In the genomic region with DNA sequence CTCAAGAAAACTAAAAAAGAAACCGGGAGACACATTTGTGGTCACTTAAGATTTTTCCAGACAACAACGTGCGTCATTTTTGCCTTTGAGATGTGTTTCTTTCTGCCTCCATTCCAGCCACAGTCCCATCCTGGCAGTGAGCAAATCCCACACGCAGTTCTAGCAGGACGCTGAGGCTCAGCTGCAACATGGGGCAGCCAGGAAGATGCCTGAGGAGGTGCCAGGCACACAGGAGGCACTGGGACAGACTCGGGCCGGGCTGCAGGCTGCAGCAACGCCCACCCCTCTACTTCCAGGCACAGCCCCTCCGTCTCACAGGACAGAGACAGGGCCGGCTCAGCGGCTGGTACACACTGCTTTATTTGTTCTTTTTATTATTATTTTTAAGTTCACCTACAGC, we compare ENCODE assay signal across 22 cellular contexts. TPM values are rescaled to one million over a fixed set of nuclear protein-coding genes. Genes with fewer than 3 reads are reported as not detected.
A peak's percentile ranks its signal among the peaks of the same experiment; 100 is the strongest.
DNase-seq lines count a peak whose midpoint lies in the region; ATAC-seq, FAIRE-seq and TF ChIP-seq lines count a peak whose summit lies in the region.
"Had no signal": no experiment of that assay in that cellular context is flagged by ENCODE, and none has a peak within 500 bp of the region (broad histone marks: within the 10 kb centered on the region; RNA-seq: fewer than 3 reads in every experiment).

No MANE protein-coding gene starts in this region.

- H2BK15ac ChIP-seq in H9 (ENCODE audit: low read depth, low read length) = no peak overlapping the region

- no peak overlapping the region for H3K4me2 ChIP-seq in H9 (ENCODE audit: insufficient read depth, insufficient read length, low read length)
- no peak overlapping the region for H3K4me2 ChIP-seq in GM12878 (ENCODE audit: control insufficient read depth, insufficient read depth)
- H3K4me2 ChIP-seq in MM.1S (ENCODE audit: low read depth, low read length) = no peak overlapping the region
- H3K4me2 ChIP-seq: KMS-11 had no signal

- H2AK5ac ChIP-seq in H9 (ENCODE audit: insufficient read length, low read length) = no peak overlapping the region

- H3K27ac ChIP-seq in H9 (ENCODE audit: insufficient read length, low read depth, low read length) = no peak overlapping the region
- H3K27ac ChIP-seq in GM12878 (ENCODE audit: control insufficient read depth, insufficient read depth) = no peak overlapping the region
- H3K27ac ChIP-seq in lower lobe of right lung = no peak overlapping the region
- H3K27ac ChIP-seq in aorta (ENCODE audit: low read depth in 1 of 2, low read length in 2 of 2) = no peak overlapping the region
- no peak overlapping the region for H3K27ac ChIP-seq in MM.1S (ENCODE audit: low read length)
- H3K27ac ChIP-seq in CD8-positive, alpha-beta T cell (ENCODE audit: low read depth, low read length) = no peak overlapping the region
- H3K27ac ChIP-seq: KMS-11 had no signal

- no peak overlapping the region for H4K5ac ChIP-seq in H9 (ENCODE audit: insufficient read length, low read depth, low read length)

- no CpG with 5 or more reads among the region's 11 CpGs for WGBS in H9 (ENCODE audit: extremely low coverage, insufficient read length, low lambda C conversion rate)
- 86% methylated on average over 11 of the region's 11 CpGs for WGBS in GM12878 (ENCODE audit: insufficient coverage, insufficient replicate concordance, low lambda C conversion rate, missing lambda C conversion rate)
- WGBS in aorta, 2 donors = 84 to 85% methylated on average over 11 of the region's 11 CpGs

- peak overlapping the region in 1 of 2 experiments; percentile 61; a peak in 3 of 5 replicates for H3K4me3 Mint-ChIP-seq in H9
- H3K4me3 Mint-ChIP-seq in CD8-positive, alpha-beta T cell = no peak overlapping the region
- H3K4me3 Mint-ChIP-seq: activated CD8-positive, alpha-beta T cell treated with anti-CD3 and anti-CD28 coated beads, Interleukin-2, amount 10 ng/mL, durations not matched to agents 7 days and 5 days; natural killer cell treated with Interleukin-12 subunit alpha and Interleukin-12 subunit beta and Interleukin-15 and Interleukin-18, amount 100 ng/mL, for 72 hours; stimulated activated naive CD8-positive, alpha-beta T cell treated with anti-CD3 and anti-CD28 coated beads, Interleukin-15, Interleukin-2, amounts not matched to agents 100 ng/mL and 50 ng/mL, for 24 hours had no signal

- H3K36me3 ChIP-seq in GM12878 (ENCODE audit: control insufficient read depth in 2 of 2, insufficient read depth in 2 of 2, low read length in 1 of 2) (no peaks in the 10 kb centered on the region), lower lobe of right lung (peaks cover 44% of the 10 kb centered on the region), aorta (ENCODE audit: control insufficient read depth in 1 of 2, insufficient read depth in 2 of 2, low read length in 1 of 2) (peaks cover 0 to 4% of the 10 kb centered on the region in 2 donors), MM.1S (replicated peaks; ENCODE audit: insufficient read depth, low read length) (peaks cover 7% of the 10 kb centered on the region; the same call in 1 of the 2 replicates)
- no peaks in the 10 kb centered on the region for H3K36me3 ChIP-seq in CD8-positive, alpha-beta T cell (ENCODE audit: insufficient read depth, low read length)
- H3K36me3 ChIP-seq: prostate gland had no signal

- no peak overlapping the region for H3K4ac ChIP-seq in H9 (ENCODE audit: low read depth, low read length)

- H2BK20ac ChIP-seq in H9 (ENCODE audit: low read depth, low read length, poor library complexity, severe bottlenecking) = no peak overlapping the region

- H3T11ph ChIP-seq in H9 (ENCODE audit: low read length) = no peak overlapping the region

- DNase-seq in H9 (no peak), GM12878 (ENCODE audit: low read depth, low spot score) (no peak), lower lobe of right lung (peak; percentile 23), aorta (peak; percentile 43 to 56), MM.1S (no peak), NCI-H1092 treated with DMSO at 0.1 percent for 48 hours (lab: John Stamatoyannopoulos, UW) (no peak)
- DNase-seq in CD8-positive, alpha-beta T cell = no peak
- DNase-seq: activated CD4-positive, CD25-positive, alpha-beta regulatory T cell; activated CD8-positive, alpha-beta T cell treated with anti-CD3 and anti-CD28 coated beads, Interleukin-2, amount 10 ng/mL, durations not matched to agents 7 days and 5 days; activated naive CD4-positive, alpha-beta T cell treated with Interleukin-2 at 50 U/mL for 16 hours; activated T-cell treated with anti-CD3 and anti-CD28 coated beads, Interleukin-2, amount 50 U/mL, for 24 hours; amygdala; COR-L47; NCI-H2029; NCI-H345; PC-3 had no signal

- no peaks in the 10 kb centered on the region; a peak in 1 of 5 replicates for H3K9me3 Mint-ChIP-seq in H9
- no peaks in the 10 kb centered on the region for H3K9me3 Mint-ChIP-seq in CD8-positive, alpha-beta T cell
- H3K9me3 Mint-ChIP-seq: activated T-cell treated with anti-CD3 and anti-CD28 coated beads, Interleukin-2, amount 50 U/mL, for 24 hours; natural killer cell treated with Interleukin-12 subunit alpha and Interleukin-12 subunit beta and Interleukin-15 and Interleukin-18, amount 100 ng/mL, for 72 hours; stimulated activated naive CD8-positive, alpha-beta T cell treated with anti-CD3 and anti-CD28 coated beads, Interleukin-15, Interleukin-2, amounts not matched to agents 100 ng/mL and 50 ng/mL, for 24 hours had no signal

- H2AFZ ChIP-seq in H9 (ENCODE audit: low read length) = no peak overlapping the region
- no peak overlapping the region for H2AFZ ChIP-seq in GM12878 (ENCODE audit: control insufficient read depth, low read depth, low read length)
- H2AFZ ChIP-seq in MM.1S (ENCODE audit: low read length) = no peak overlapping the region

- ATAC-seq in GM12878 (no peak), lower lobe of right lung (no peak), aorta (ENCODE audit: low FRiP score) (no peak)
- no peak for ATAC-seq in CD8-positive, alpha-beta T cell
- ATAC-seq: activated CD8-positive, alpha-beta T cell treated with anti-CD3 and anti-CD28 coated beads, Interleukin-2, amount 10 ng/mL, durations not matched to agents 7 days and 5 days; natural killer cell treated with Interleukin-12 subunit alpha and Interleukin-12 subunit beta and Interleukin-15 and Interleukin-18, amount 100 ng/mL, for 72 hours; PC-3 had no signal

- no peak overlapping the region for H3K56ac ChIP-seq in H9 (ENCODE audit: insufficient read length, low read depth, low read length)

- peaks cover 3% of the 10 kb centered on the region for H3K27me3 Mint-ChIP-seq in H9 (ENCODE audit: low read depth)
- H3K27me3 Mint-ChIP-seq in CD8-positive, alpha-beta T cell (ENCODE audit: low read depth) = no peaks in the 10 kb centered on the region
- H3K27me3 Mint-ChIP-seq: natural killer cell treated with Interleukin-12 subunit alpha and Interleukin-12 subunit beta and Interleukin-15 and Interleukin-18, amount 100 ng/mL, for 72 hours had no signal

- H3K9me2 ChIP-seq in MM.1S (replicated peaks; ENCODE audit: insufficient read depth, low read length) = no peaks in the 10 kb centered on the region

- no peak overlapping the region for H3K18ac ChIP-seq in H9 (ENCODE audit: insufficient read length, low read depth, low read length)

- H3K79me1 ChIP-seq in H9 (ENCODE audit: insufficient read depth, low read depth, low read length, poor library complexity, severe bottlenecking) = no peaks in the 10 kb centered on the region

- no peak overlapping the region for H3K27ac Mint-ChIP-seq in H9
- H3K27ac Mint-ChIP-seq in CD8-positive, alpha-beta T cell = no peak overlapping the region
- H3K27ac Mint-ChIP-seq: activated CD8-positive, alpha-beta T cell treated with anti-CD3 and anti-CD28 coated beads, Interleukin-2, amount 10 ng/mL, durations not matched to agents 7 days and 5 days; activated T-cell treated with anti-CD3 and anti-CD28 coated beads, Interleukin-2, amount 50 U/mL, for 24 hours; natural killer cell treated with Interleukin-12 subunit alpha and Interleukin-12 subunit beta and Interleukin-15 and Interleukin-18, amount 100 ng/mL, for 72 hours; stimulated activated naive CD8-positive, alpha-beta T cell treated with anti-CD3 and anti-CD28 coated beads, Interleukin-15, Interleukin-2, amounts not matched to agents 100 ng/mL and 50 ng/mL, for 24 hours had no signal

- H3K9ac ChIP-seq in H9 (ENCODE audit: extremely low read depth, insufficient read length, low read length) (no peak overlapping the region), GM12878 (ENCODE audit: control insufficient read depth, insufficient read depth, low read length) (no peak overlapping the region), MM.1S (ENCODE audit: low read length) (no peak overlapping the region)
- H3K9ac ChIP-seq: KMS-11 had no signal

- H3K36me3 Mint-ChIP-seq in H9 (ENCODE audit: insufficient read depth in 1 of 3, low read depth in 3 of 3) = peaks cover 7 to 28% (median 26%) of the 10 kb centered on the region in 3 experiments; a peak in 6 of 7 replicates
- H3K36me3 Mint-ChIP-seq in CD8-positive, alpha-beta T cell = peaks cover 32% of the 10 kb centered on the region

- intact Hi-C loops in GM12878 (cut with micrococcal nuclease; ENCODE audit: unreplicated experiment) = no loop called here
- intact Hi-C loops in lower lobe of right lung (cut with DNase I) = no loop called here
- intact Hi-C loops in aorta (cut with DNase I) = no loop called here
- intact Hi-C loops in CD8-positive, alpha-beta T cell (cut with DNase I, micrococcal nuclease) = no loop called here

- no peaks in the 10 kb centered on the region for H3F3A ChIP-seq in MM.1S (ENCODE audit: insufficient read depth, low read length)

- RAD21 ChIA-PET in GM12878 (lab: Charles Lee; ENCODE audit: unreplicated experiment) = interaction anchor here (1.2 to 1.3 kb wide), 2 partner anchors 9 to 72 kb away, joined by 3 to 6 read pairs; no protein-coding TSS in a partner anchor

- H3K14ac ChIP-seq in H9 (ENCODE audit: insufficient read depth, low read length) = peak overlapping the region; percentile 51; the same call in 1 of the 2 replicates

- BruUV-seq in GM12878 (replicated peaks; lab: Mats Ljungman, UMichigan) = TSS peak; percentile 24

- H4K20me1 ChIP-seq in H9 (ENCODE audit: control insufficient read depth, insufficient read depth, insufficient read length) = no peaks in the 10 kb centered on the region
- H4K20me1 ChIP-seq in GM12878 (ENCODE audit: control insufficient read depth, insufficient read depth) = no peaks in the 10 kb centered on the region
- no peaks in the 10 kb centered on the region for H4K20me1 ChIP-seq in MM.1S (ENCODE audit: insufficient read depth, low read length)

- no peaks in the 10 kb centered on the region; the same call in 1 of the 2 replicates for H3K4me1 ChIP-seq in H9 (ENCODE audit: insufficient read depth, low read length)
- no peaks in the 10 kb centered on the region for H3K4me1 ChIP-seq in GM12878 (ENCODE audit: control insufficient read depth, insufficient read depth, low read length)
- peaks cover 42% of the 10 kb centered on the region for H3K4me1 ChIP-seq in lower lobe of right lung
- no peaks in the 10 kb centered on the region for H3K4me1 ChIP-seq in aorta (ENCODE audit: control insufficient read depth in 1 of 2, insufficient read depth in 2 of 2, low read length in 2 of 2)
- no peaks in the 10 kb centered on the region for H3K4me1 ChIP-seq in MM.1S (ENCODE audit: low read length)
- no peaks in the 10 kb centered on the region for H3K4me1 ChIP-seq in CD8-positive, alpha-beta T cell (ENCODE audit: insufficient read depth, low read length)
- H3K4me1 ChIP-seq: prostate gland had no signal

- TF ChIP-seq POLR2A in GM12878 (IDR thresholded peaks at IDR 0.05; ENCODE audit: low read depth, low read length) = no peak

- no peak overlapping the region for H3K23ac ChIP-seq in H9 (ENCODE audit: insufficient read length, low read depth, low read length)

- H3K27me3 ChIP-seq in H9 (ENCODE audit: insufficient read depth, low read length) (no peaks in the 10 kb centered on the region), GM12878 (replicated peaks in 1 of 2; ENCODE audit: control insufficient read depth in 2 of 2, insufficient read depth in 2 of 2, low read length in 1 of 2) (no peaks in the 10 kb centered on the region; a peak in 1 of 4 replicates), lower lobe of right lung (ENCODE audit: low read depth) (no peaks in the 10 kb centered on the region), aorta (ENCODE audit: control insufficient read depth in 1 of 2, insufficient read depth in 2 of 2, low read length in 1 of 2) (no peaks in the 10 kb centered on the region), MM.1S (replicated peaks; ENCODE audit: insufficient read depth, low read length) (0 out of 2 replicates have a peak, but pooled peaks cover 4% of the 10 kb centered on the region)
- no peaks in the 10 kb centered on the region for H3K27me3 ChIP-seq in CD8-positive, alpha-beta T cell (ENCODE audit: insufficient read depth, low read length)
- H3K27me3 ChIP-seq: tibial nerve had no signal

- no peak overlapping the region for H4K91ac ChIP-seq in H9 (ENCODE audit: insufficient read length, low read depth, low read length)

- H2BK12ac ChIP-seq in H9 (ENCODE audit: insufficient read length, low read depth, low read length) = no peak overlapping the region

- in situ Hi-C loops in GM12878 (cut with MboI) = no loop called here

- TF ChIP-seq CTCF in H9 (conservative IDR thresholded peaks at IDR 0.05) (no peak), GM12878 (IDR thresholded peaks at IDR 0.05 in 2 of 3, conservative IDR thresholded peaks at IDR 0.05 in 1 of 3; ENCODE audit: control insufficient read depth in 2 of 3, extremely low read depth in 1 of 3, insufficient read depth in 1 of 3, low read depth in 3 of 3, low read length in 3 of 3) (no peak), lower lobe of right lung (IDR thresholded peaks at IDR 0.05) (no peak), MM.1S (IDR thresholded peaks at IDR 0.05; ENCODE audit: low read length) (no peak)
- no peak for TF ChIP-seq CTCF in CD8-positive, alpha-beta T cell (IDR thresholded peaks at IDR 0.05)

- TF ChIP-seq RAD21 in GM12878 (IDR thresholded peaks at IDR 0.05; ENCODE audit: insufficient read depth, low read depth, low read length) = no peak

- no peak overlapping the region for H2BK5ac ChIP-seq in H9 (ENCODE audit: insufficient read length, low read length)

- peaks cover 3% of the 10 kb centered on the region for H3K23me2 ChIP-seq in H9 (ENCODE audit: insufficient read length, low read depth, low read length, poor library complexity, severe bottlenecking)

- POLR2A ChIA-PET in GM12878 (lab: Charles Lee) = no interaction called here
- POLR2A ChIA-PET in CD8-positive, alpha-beta T cell (lab: Charles Lee) = interaction anchor here (1.1 kb wide), 1 partner anchor 12 kb away, joined by 6 read pairs; no protein-coding TSS in a partner anchor

- CTCF ChIA-PET in GM12878 (lab: Yijun Ruan, JAX) = interaction anchor here (0.5 to 2.5 kb wide), 5 partner anchors 8 to 379 kb away, joined by 3 to 11 read pairs (median 5); no protein-coding TSS in a partner anchor
- CTCF ChIA-PET in CD8-positive, alpha-beta T cell (lab: Charles Lee) = interaction anchor here (0.8 to 3.0 kb wide), 5 partner anchors 10 to 72 kb away, joined by 3 to 21 read pairs (median 4); no protein-coding TSS in a partner anchor

- H3K79me2 ChIP-seq in H9 (ENCODE audit: insufficient read depth, low read length) = no peaks in the 10 kb centered on the region
- no peaks in the 10 kb centered on the region for H3K79me2 ChIP-seq in GM12878 (ENCODE audit: control insufficient read depth, insufficient read depth, low read length)
- H3K79me2 ChIP-seq in MM.1S (ENCODE audit: low read length) = no peaks in the 10 kb centered on the region

- no peak overlapping the region for H2BK120ac ChIP-seq in H9 (ENCODE audit: low read depth, low read length, poor library complexity, severe bottlenecking)

- no peak overlapping the region for H4K8ac ChIP-seq in H9 (replicated peaks; ENCODE audit: insufficient read length, low read depth, low read length)

- FAIRE-seq in GM12878 (lab: Jason Lieb, UNC) = no peak
- FAIRE-seq: GM18507 had no signal

- H3K4me3 ChIP-seq in GM12878 = no peak overlapping the region
- H3K4me3 ChIP-seq in lower lobe of right lung = no peak overlapping the region
- H3K4me3 ChIP-seq in aorta (ENCODE audit: low read length in 2 of 2) = no peak overlapping the region
- no peak overlapping the region for H3K4me3 ChIP-seq in MM.1S (ENCODE audit: low read length)
- no peak overlapping the region for H3K4me3 ChIP-seq in CD8-positive, alpha-beta T cell (ENCODE audit: low read depth, low read length)
- H3K4me3 ChIP-seq: prostate gland had no signal

- SMC1A ChIA-PET in GM12878 (lab: Charles Lee; ENCODE audit: uncharacterized antibody, unreplicated experiment) = interaction anchor here (0.7 to 1.0 kb wide), 3 partner anchors 8 to 241 kb away, joined by 3 to 4 read pairs (median 4); no protein-coding TSS in a partner anchor

- H3K9me3 ChIP-seq in H9 (ENCODE audit: control insufficient read depth, low read depth, low read length) (no peaks in the 10 kb centered on the region), GM12878 (replicated peaks; ENCODE audit: control insufficient read depth, insufficient read depth, low read length) (no peaks in the 10 kb centered on the region), lower lobe of right lung (no peaks in the 10 kb centered on the region), aorta (ENCODE audit: control insufficient read depth, low read length) (no peaks in the 10 kb centered on the region), MM.1S (replicated peaks; ENCODE audit: insufficient read depth, low read length) (no peaks in the 10 kb centered on the region)
- H3K9me3 ChIP-seq in CD8-positive, alpha-beta T cell (ENCODE audit: low read length) = no peaks in the 10 kb centered on the region
- H3K9me3 ChIP-seq: prostate gland, tibial nerve had no signal

- TF ChIP-seq EP300 in GM12878 (IDR thresholded peaks at IDR 0.05; ENCODE audit: borderline replicate concordance in 1 of 2, control insufficient read depth in 1 of 2, low read depth in 2 of 2, low read length in 2 of 2) = no peak

- H3K4me1 Mint-ChIP-seq in H9 = peaks cover 22 to 23% of the 10 kb centered on the region in 2 experiments
- no peaks in the 10 kb centered on the region for H3K4me1 Mint-ChIP-seq in CD8-positive, alpha-beta T cell (ENCODE audit: low read depth)

RNA-seq across cellular contexts. Expression of a gene that starts 13.1 kb away (rescaled TPM):
- 15.5 and 18.1 TPM in 2 replicates for total RNA-seq in H9 (2021)
- total RNA-seq in GM12878 (2013; cell fraction: nucleolus; rRNA removed) = 0.83 and 0.94 TPM in 2 replicates
- 0.23 and 0.27 TPM in 2 replicates for total RNA-seq in GM12878 (2014; rRNA removed)
- total RNA-seq in GM12878 (2014; rRNA removed; fragmentation: Illumina TruSeq; extraction: Trizol) = 0.13 and 0.18 TPM in 2 replicates
- 0.18 and 0.19 TPM in 2 replicates for total RNA-seq in GM12878 (2021)
- 0.67 TPM for polyA plus RNA-seq in GM12878 (2011; ENCODE audit: low read depth)
- 0.53 and 0.54 TPM in 2 replicates for polyA plus RNA-seq in GM12878 (2011; rRNA removed)
- 0.40 and 0.74 TPM in 2 replicates for polyA plus RNA-seq in GM12878 (2011; cell fraction: cytosol; rRNA removed)
- polyA plus RNA-seq in GM12878 (2011; cell fraction: nucleus; rRNA removed) = 0.18 and 0.27 TPM in 2 replicates
- polyA plus RNA-seq in GM12878 (2012) = 0.76 and 1.3 TPM in 2 replicates
- 0.21 and 0.22 TPM in 2 replicates for polyA plus RNA-seq in GM12878 (2014; fragmentation: Illumina TruSeq; extraction: Trizol)
- under 1 TPM; 0.03 to 0.11 TPM for polyA plus RNA-seq in GM12878 (2014; fragmentation: Nextera tagmentation; extraction: Ambion mirVana)
- polyA plus RNA-seq in GM12878 (2014; rRNA removed) = 0.13 and 0.14 TPM in 2 replicates
- polyA plus RNA-seq in GM12878 (2016; fragmentation: Nextera tagmentation; extraction: Ambion mirVana) = under 1 TPM in 1 of 2 experiments, not detected in 1; 0.04 TPM
- polyA minus RNA-seq in GM12878 (2011; rRNA and poly(A)+ RNA removed) = 0.46 and 1.4 TPM in 2 replicates
- 0.53 and 0.83 TPM in 2 replicates for polyA minus RNA-seq in GM12878 (2011; cell fraction: cytosol; rRNA and poly(A)+ RNA removed)
- polyA minus RNA-seq in GM12878 (2011; cell fraction: nucleus; rRNA and poly(A)+ RNA removed) = 0.12 and 0.48 TPM in 2 replicates
- total RNA-seq in lower lobe of right lung = 40.8 TPM
- total RNA-seq in aorta = 10 to 100 TPM; 30.7 to 33.6 TPM
- polyA plus RNA-seq in aorta = 10 to 100 TPM in 1 of 2 donors, 1 to 10 TPM in 1; 7.8 to 10.2 TPM
- total RNA-seq in CD8-positive, alpha-beta T cell = 10 to 100 TPM; 28.6 to 30.3 TPM

RNA-seq across cellular contexts. Expression of a gene that starts 23.8 kb away (rescaled TPM):
- total RNA-seq in H9 (2021) (0.07 and 0.35 TPM in 2 replicates), GM12878 (2014; rRNA removed) (5.8 and 7.5 TPM in 2 replicates), GM12878 (2014; rRNA removed; fragmentation: Illumina TruSeq; extraction: Trizol) (2.8 and 3.0 TPM in 2 replicates), GM12878 (2021) (5.8 and 6.4 TPM in 2 replicates), lower lobe of right lung (2.6 TPM), aorta (10 to 100 TPM; 11.4 to 13.9 TPM)
- total RNA-seq in GM12878 (2013; cell fraction: nucleolus; rRNA removed) = 2.1 and 2.7 TPM in 2 replicates
- polyA plus RNA-seq in GM12878 (2011; ENCODE audit: low read depth) = 1.5 TPM
- polyA plus RNA-seq in GM12878 (2011; rRNA removed) (2.7 and 4.2 TPM in 2 replicates), GM12878 (2014; fragmentation: Illumina TruSeq; extraction: Trizol) (0.76 and 2.1 TPM in 2 replicates), GM12878 (2014; fragmentation: Nextera tagmentation; extraction: Ambion mirVana) (under 1 TPM; 0.35 to 0.90 TPM), GM12878 (2014; rRNA removed) (4.8 and 5.1 TPM in 2 replicates), GM12878 (2016; fragmentation: Nextera tagmentation; extraction: Ambion mirVana) (1 to 10 TPM in 1 of 2 experiments, under 1 TPM in 1; 0.96 to 1.3 TPM), aorta (10 to 100 TPM; 14.7 to 16.4 TPM)
- polyA plus RNA-seq in GM12878 (2011; cell fraction: cytosol; rRNA removed) = 5.6 and 9.3 TPM in 2 replicates
- polyA plus RNA-seq in GM12878 (2011; cell fraction: nucleus; rRNA removed) = 4.6 and 5.1 TPM in 2 replicates
- polyA plus RNA-seq in GM12878 (2012) = 3.4 and 5.3 TPM in 2 replicates
- polyA minus RNA-seq in GM12878 (2011; rRNA and poly(A)+ RNA removed) = 1.5 and 6.0 TPM in 2 replicates
- 2.1 and 3.9 TPM in 2 replicates for polyA minus RNA-seq in GM12878 (2011; cell fraction: cytosol; rRNA and poly(A)+ RNA removed)
- 1.5 and 2.4 TPM in 2 replicates for polyA minus RNA-seq in GM12878 (2011; cell fraction: nucleus; rRNA and poly(A)+ RNA removed)
- total RNA-seq in CD8-positive, alpha-beta T cell = not detected

Comparison
In these comparisons a context has a peak if more than half of its experiments do, and no peak if none do; other contexts are left out.
1. DNase-seq: peak in lower lobe of right lung (single experiment) and aorta (2 of 2); none in H9 (single experiment), GM12878 (single experiment), MM.1S (single experiment), CD8-positive, alpha-beta T cell (0 of 7) and NCI-H1092 treated with DMSO at 0.1 percent for 48 hours (single experiment).